In genomic region chr22:27934069-27934468, GRCh38 we compare ENCODE assay signal across 31 cellular contexts.
"Had no signal": no experiment of that assay in that cellular context is flagged by ENCODE, and none has a peak within 500 bp of the region (broad histone marks: within the 10 kb centered on the region; RNA-seq: fewer than 3 reads in every experiment).

No MANE protein-coding gene starts in this region.

- H3K27ac Mint-ChIP-seq: activated B cell treated with CpG ODN at 0.5 μM for 24 hours; activated CD8-positive, alpha-beta T cell treated with anti-CD3 and anti-CD28 coated beads for 36 hours; activated naive CD8-positive, alpha-beta T cell; activated T-helper 17 cell treated with anti-CD3 and anti-CD28 coated beads, Interleukin-2, amount 50 U/mL, for 72 hours; effector memory CD8-positive, alpha-beta T cell had no signal

- H3K27me3 ChIP-seq: body of pancreas, esophagus squamous epithelium, gastroesophageal sphincter had no signal

- H3K4me1 Mint-ChIP-seq: activated B cell treated with CpG ODN at 0.5 μM for 24 hours; activated T-helper 17 cell treated with anti-CD3 and anti-CD28 coated beads, Interleukin-2, amount 50 U/mL, for 72 hours had no signal

- ATAC-seq: activated CD4-positive, CD25-positive, alpha-beta regulatory T cell treated with anti-CD3 and anti-CD28 coated beads, Interleukin-2, amount 50 U/mL, for 24 hours; activated CD8-positive, alpha-beta T cell treated with anti-CD3 and anti-CD28 coated beads for 36 hours; activated T-cell treated with anti-CD3 and anti-CD28 coated beads, Interleukin-2, amount 50 U/mL, for 4 hours; activated T-helper 17 cell treated with anti-CD3 and anti-CD28 coated beads, Interleukin-2, amount 50 U/mL, for 72 hours; effector memory CD8-positive, alpha-beta T cell; gastroesophageal sphincter had no signal

- FAIRE-seq: colon, endometrium, endothelial cell of umbilical vein had no signal

- H3K9me3 Mint-ChIP-seq: activated B cell treated with CpG ODN at 0.5 μM for 24 hours; activated CD8-positive, alpha-beta T cell treated with anti-CD3 and anti-CD28 coated beads for 36 hours; activated T-cell treated with anti-CD3 and anti-CD28 coated beads, Interleukin-2, amount 50 U/mL, for 4 hours; activated T-helper 17 cell treated with anti-CD3 and anti-CD28 coated beads, Interleukin-2, amount 50 U/mL, for 72 hours; effector memory CD8-positive, alpha-beta T cell had no signal

- H3K9me3 ChIP-seq: body of pancreas, esophagus squamous epithelium, gastroesophageal sphincter had no signal

- H3K4me3 Mint-ChIP-seq: activated B cell treated with CpG ODN at 0.5 μM for 24 hours; activated CD8-positive, alpha-beta T cell treated with anti-CD3 and anti-CD28 coated beads for 36 hours; activated naive CD8-positive, alpha-beta T cell; activated T-cell treated with anti-CD3 and anti-CD28 coated beads, Interleukin-2, amount 50 U/mL, for 4 hours; activated T-helper 17 cell treated with anti-CD3 and anti-CD28 coated beads, Interleukin-2, amount 50 U/mL, for 72 hours; effector memory CD8-positive, alpha-beta T cell had no signal

- DNase-seq: activated B cell treated with CpG ODN at 0.5 μM for 24 hours; activated CD4-positive, alpha-beta T cell treated with anti-CD3 and anti-CD28 coated beads for 48 hours; activated CD4-positive, alpha-beta T cell treated with anti-CD3 and anti-CD28 coated beads, Interleukin-2, amount 50 U/mL, for 1 hour; activated CD4-positive, alpha-beta T cell treated with anti-CD3 and anti-CD28 coated beads, Interleukin-2, amount 50 U/mL, for 48 hours; activated CD8-positive, alpha-beta memory T cell treated with anti-CD3 and anti-CD28 coated beads for 24 hours; activated CD8-positive, alpha-beta T cell treated with anti-CD3 and anti-CD28 coated beads for 36 hours; activated effector memory CD4-positive, alpha-beta T cell treated with Interleukin-2 at 50 U/mL for 16 hours; activated gamma-delta T cell treated with Interleukin-2 at 50 U/mL for 16 hours; activated naive CD4-positive, alpha-beta T cell treated with anti-CD3 and anti-CD28 coated beads, Interleukin-2, amount 50 U/mL, for 16 hours; activated naive CD4-positive, alpha-beta T cell treated with Interleukin-2 at 50 U/mL for 16 hours; activated T-cell treated with anti-CD3 and anti-CD28 coated beads, Interleukin-2, amount 50 U/mL, for 4 hours; amniotic stem cell; aorta; body of pancreas; caudate nucleus; cortex of kidney; dermis blood vessel endothelial cell; effector CD4-positive, alpha-beta T cell; effector memory CD8-positive, alpha-beta T cell; esophagus squamous epithelium; foreskin melanocyte; T-helper 2 cell had no signal

- H3K27me3 Mint-ChIP-seq: activated B cell treated with CpG ODN at 0.5 μM for 24 hours; activated CD8-positive, alpha-beta T cell treated with anti-CD3 and anti-CD28 coated beads for 36 hours; activated naive CD8-positive, alpha-beta T cell; activated T-helper 17 cell treated with anti-CD3 and anti-CD28 coated beads, Interleukin-2, amount 50 U/mL, for 72 hours; effector memory CD8-positive, alpha-beta T cell had no signal

- H3K4me3 ChIP-seq: esophagus squamous epithelium, gastroesophageal sphincter had no signal

- H3K4me1 ChIP-seq: gastroesophageal sphincter had no signal

- H3K27ac ChIP-seq: epithelial cell of prostate, esophagus squamous epithelium, gastroesophageal sphincter, VCaP had no signal
